In the genomic region with DNA sequence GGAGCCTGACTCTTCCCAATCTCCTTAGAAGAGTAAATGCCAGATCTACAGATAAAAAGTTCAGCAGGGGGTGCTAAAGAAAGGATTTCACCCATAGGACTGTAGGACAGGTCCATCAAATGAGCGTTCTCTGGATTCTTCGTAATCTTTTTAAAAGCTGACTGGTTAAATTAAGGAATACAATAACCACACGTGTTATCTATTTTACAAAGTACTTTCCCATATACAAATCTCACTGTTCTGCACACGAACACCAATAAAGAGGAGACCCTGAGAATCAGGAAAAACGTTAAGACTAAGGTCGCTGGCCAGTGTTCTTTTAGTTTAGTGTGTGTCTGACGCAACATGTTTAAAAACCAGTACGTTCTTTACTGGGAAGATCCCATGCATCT, we compare ENCODE assay signal across 8 cellular contexts.
DNase-seq lines count a peak whose midpoint lies in the region; ATAC-seq, FAIRE-seq and TF ChIP-seq lines count a peak whose summit lies in the region.

No MANE protein-coding gene starts in this region.

- H3K9me3 ChIP-seq in stomach smooth muscle (ENCODE audit: control insufficient read depth in 2 of 2, low read length in 2 of 2) = no peaks in the 10 kb centered on the region

- H3K4me3 ChIP-seq in stomach smooth muscle (ENCODE audit: low read length in 2 of 2) = peak overlapping the region; percentile 61 to 82

- peak; percentile 42 for TF ChIP-seq CTCF in C4-2B (conservative IDR thresholded peaks at IDR 0.05)

- peaks cover 2 to 7% of the 10 kb centered on the region in 2 donors for H3K36me3 ChIP-seq in stomach smooth muscle (ENCODE audit: control insufficient read depth in 2 of 2, insufficient read depth in 2 of 2, low read length in 2 of 2)

- DNase-seq in NCI-H524 (lab: John Stamatoyannopoulos, UW) (peak; percentile 19 to 63), brain pericyte (ENCODE audit: low read depth, low spot score) (peak; percentile 30), NCI-H187 treated with DMSO at 0.1 percent for 48 hours (lab: John Stamatoyannopoulos, UW) (no peak)

- peak; percentile 60 for FAIRE-seq in islet of Langerhans (lab: Jason Lieb, UNC)

- H3K27ac ChIP-seq in C4-2B = peak overlapping the region; percentile 71
- peak overlapping the region; percentile 72 for H3K27ac ChIP-seq in stomach smooth muscle (ENCODE audit: low read length)

- ATAC-seq in GM18873 (IDR thresholded peaks at IDR 0.05; ENCODE audit: low FRiP score, unreplicated experiment) (peak; percentile 18), HG03103 (IDR thresholded peaks at IDR 0.05; ENCODE audit: low read depth, unreplicated experiment) (peak; percentile 15)

- peak overlapping the region; percentile 80 to 81 for H3K9ac ChIP-seq in stomach smooth muscle (ENCODE audit: low read length in 2 of 2)

- no peaks in the 10 kb centered on the region for H3K27me3 ChIP-seq in stomach smooth muscle (ENCODE audit: control insufficient read depth in 1 of 2, insufficient read depth in 2 of 2, low read length in 2 of 2)

- H3K4me1 ChIP-seq in stomach smooth muscle (ENCODE audit: control insufficient read depth, insufficient read depth, low read length) = peaks cover 4% of the 10 kb centered on the region
